Comparison of ENCODE assay signal across 8 cellular contexts in the genomic region with DNA sequence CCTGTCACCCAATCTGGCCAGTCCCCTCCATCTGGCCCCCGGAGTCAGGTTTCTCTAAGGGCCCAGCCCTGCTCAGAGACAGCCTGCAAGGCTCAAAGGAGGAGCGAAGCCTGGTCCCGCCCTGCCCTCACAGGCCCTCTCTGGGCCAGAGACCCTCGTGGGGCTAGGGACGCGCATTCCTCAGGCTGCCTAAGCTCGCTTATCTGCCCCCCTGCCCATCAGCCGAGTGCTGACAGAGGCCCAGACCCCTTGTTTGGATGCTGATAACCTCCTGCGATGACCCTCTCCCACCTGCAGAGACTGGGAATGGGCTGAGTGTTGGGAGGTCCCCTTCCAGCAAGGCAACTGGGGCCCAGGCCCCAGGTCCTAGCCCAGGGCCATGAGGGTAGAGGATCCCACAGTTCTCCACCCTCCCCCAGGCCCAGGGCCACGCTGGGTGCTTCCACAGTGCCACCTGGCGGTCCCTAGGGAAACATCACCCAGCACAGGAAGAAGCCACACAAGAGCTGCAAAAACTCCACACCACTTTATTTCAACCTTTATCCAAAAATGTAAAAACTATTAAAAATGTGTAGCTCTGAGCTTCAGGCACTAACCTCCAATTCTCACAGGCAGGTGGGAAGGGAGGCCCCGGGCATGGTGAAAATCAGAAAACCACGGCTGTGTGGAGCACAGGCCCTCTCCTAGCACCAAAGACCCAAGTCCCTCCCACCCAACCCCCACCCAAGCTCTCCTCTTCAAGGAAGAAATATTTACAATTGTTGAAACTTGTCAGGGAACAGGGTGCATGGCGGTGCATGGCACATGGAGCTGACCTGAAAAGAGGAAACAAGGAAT. TPM values are rescaled to one million over a fixed set of nuclear protein-coding genes. Genes with fewer than 3 reads are reported as not detected.
DNase-seq lines count a peak whose midpoint lies in the region; ATAC-seq and TF ChIP-seq lines count a peak whose summit lies in the region.

No MANE protein-coding gene starts in this region.

- H3K36me3 Mint-ChIP-seq in activated T-cell treated with anti-CD3 and anti-CD28 coated beads, Interleukin-2, amount 50 U/mL, for 72 hours (ENCODE audit: insufficient read depth in 2 of 2), result peaks cover 6 to 9% of the 10 kb centered on the region in 2 donors

- H3K27me3 ChIP-seq in HL-60 (ENCODE audit: insufficient read depth, poor library complexity, severe bottlenecking) (peaks cover 6% of the 10 kb centered on the region), PC-9 (ENCODE audit: insufficient read depth, low read depth) (no peaks in the 10 kb centered on the region), osteoblast (ENCODE audit: insufficient read depth, low read length) (peaks cover 11% of the 10 kb centered on the region), thyroid gland (peaks cover 11% of the 10 kb centered on the region)

- peaks cover 11% of the 10 kb centered on the region; the same call in 1 of the 2 replicates for H3K4me1 ChIP-seq in PC-9 (replicated peaks; ENCODE audit: insufficient read depth)
- peaks cover 30% of the 10 kb centered on the region for H3K4me1 ChIP-seq in osteoblast (ENCODE audit: insufficient read depth, low read length)
- H3K4me1 ChIP-seq in thyroid gland, result peaks cover 23 to 35% of the 10 kb centered on the region in 2 donors

- TF ChIP-seq CTCF in HL-60 (IDR thresholded peaks at IDR 0.05; ENCODE audit: insufficient read depth, low read length) (peak; percentile 77), PC-9 (conservative IDR thresholded peaks at IDR 0.05) (peak; percentile 89), fibroblast of the aortic adventitia (IDR thresholded peaks at IDR 0.05; ENCODE audit: insufficient read depth, low read length) (peak; percentile 94), osteoblast (IDR thresholded peaks at IDR 0.05; ENCODE audit: extremely low read depth, low read depth, low read length) (peak; percentile 88), thyroid gland (IDR thresholded peaks at IDR 0.05) (peak; percentile 76 to 97 (median 78))

- peaks cover 3% of the 10 kb centered on the region; the same call in 1 of the 2 replicates for H4K20me1 ChIP-seq in PC-9 (ENCODE audit: insufficient read depth)
- peaks cover 27% of the 10 kb centered on the region for H4K20me1 ChIP-seq in osteoblast (ENCODE audit: insufficient read depth, low read length)

- DNase-seq in DMS114 treated with DMSO at 0.1 percent for 48 hours (lab: John Stamatoyannopoulos, UW; ENCODE audit: unreplicated experiment) (peak; percentile 62), HL-60 (ENCODE audit: low read depth in 1 of 2, low spot score in 1 of 2) (peak; percentile 48 to 73), PC-9 (peak in 1 of 2 experiments; percentile 62), fibroblast of the aortic adventitia (ENCODE audit: low read depth) (peak; percentile 63), osteoblast (ENCODE audit: insufficient read length, low spot score, missing footprints) (peak; percentile 99), thyroid gland (peak; percentile 58 to 63)
- DNase-seq in activated T-cell treated with anti-CD3 and anti-CD28 coated beads, Interleukin-2, amount 50 U/mL, for 72 hours, result peak; percentile 77 to 81

- H3K27me3 Mint-ChIP-seq in activated T-cell treated with anti-CD3 and anti-CD28 coated beads, Interleukin-2, amount 50 U/mL, for 72 hours (ENCODE audit: low read depth), result peaks cover 30% of the 10 kb centered on the region

- H3K79me2 ChIP-seq in PC-9 (ENCODE audit: low read depth) (peaks cover 10% of the 10 kb centered on the region; the same call in 1 of the 2 replicates), osteoblast (ENCODE audit: insufficient read depth, low read length) (peaks cover 14% of the 10 kb centered on the region)

- H3K36me3 ChIP-seq in PC-9 (ENCODE audit: low read depth) (no peaks in the 10 kb centered on the region), osteoblast (ENCODE audit: insufficient read depth, low read length) (peaks cover 22% of the 10 kb centered on the region), thyroid gland (peaks cover 6 to 11% of the 10 kb centered on the region in 2 donors)

- H3K4me1 Mint-ChIP-seq in activated T-cell treated with anti-CD3 and anti-CD28 coated beads, Interleukin-2, amount 50 U/mL, for 72 hours (ENCODE audit: low read depth), result peaks cover 63% of the 10 kb centered on the region

- H3K9me3 ChIP-seq in PC-9 (ENCODE audit: insufficient read depth, low read depth) (no peaks in the 10 kb centered on the region), osteoblast (ENCODE audit: low read depth, low read length) (no peaks in the 10 kb centered on the region), thyroid gland (no peaks in the 10 kb centered on the region)

- H3K4me3 ChIP-seq in HL-60 (replicated peaks; ENCODE audit: insufficient read depth, low read length), result peak overlapping the region; percentile 95
- H3K4me3 ChIP-seq in PC-9, result no peak overlapping the region
- no peak overlapping the region for H3K4me3 ChIP-seq in fibroblast of the aortic adventitia (ENCODE audit: low read depth, low read length)
- H3K4me3 ChIP-seq in osteoblast (ENCODE audit: insufficient read depth, low read length), result no peak overlapping the region
- no peak overlapping the region for H3K4me3 ChIP-seq in thyroid gland (replicated peaks in 1 of 3)

- H3F3A ChIP-seq in PC-9 (ENCODE audit: insufficient read depth, low read depth), result peaks cover 15% of the 10 kb centered on the region

- no peak overlapping the region for H3K27ac ChIP-seq in HL-60 (replicated peaks)
- no peak overlapping the region for H3K27ac ChIP-seq in PC-9
- H3K27ac ChIP-seq in osteoblast (ENCODE audit: low read depth, low read length), result no peak overlapping the region
- H3K27ac ChIP-seq in thyroid gland, result no peak overlapping the region

- 48 to 59% methylated on average over 11 to 13 of the region's 14 CpGs for WGBS in thyroid gland, 2 donors

- no peaks in the 10 kb centered on the region for H3K9me3 Mint-ChIP-seq in activated T-cell treated with anti-CD3 and anti-CD28 coated beads, Interleukin-2, amount 50 U/mL, for 72 hours

- no peaks in the 10 kb centered on the region for H3K9me2 ChIP-seq in PC-9 (ENCODE audit: insufficient read depth)

- H3K27ac Mint-ChIP-seq in activated T-cell treated with anti-CD3 and anti-CD28 coated beads, Interleukin-2, amount 50 U/mL, for 72 hours, result no peak overlapping the region

- intact Hi-C loops in PC-9 (cut with micrococcal nuclease; ENCODE audit: unreplicated experiment), result loop anchor here (1.0 to 10.0 kb wide), 3 partner anchors 179 to 566 kb away; no protein-coding TSS in a partner anchor
- intact Hi-C loops in thyroid gland (cut with DNase I), result no loop called here

- no TSS peak for BruUV-seq in PC-9 (replicated peaks; lab: Mats Ljungman, UMichigan)

- CTCF ChIA-PET in PC-9 (lab: Charles Lee), result interaction anchor here (0.5 to 1.5 kb wide), 6 partner anchors 177 to 567 kb away, joined by 3 to 19 read pairs (median 6); no protein-coding TSS in a partner anchor

- TF ChIP-seq POLR2A in thyroid gland (IDR thresholded peaks at IDR 0.05), result no peak

- POLR2A ChIA-PET in PC-9 (lab: Charles Lee; ENCODE audit: unreplicated experiment), result interaction anchor here (0.6 kb wide), 2 partner anchors 66 to 181 kb away, joined by 3 to 4 read pairs; no protein-coding TSS in a partner anchor

- H3K4me3 Mint-ChIP-seq in activated T-cell treated with anti-CD3 and anti-CD28 coated beads, Interleukin-2, amount 50 U/mL, for 72 hours, result peak overlapping the region; percentile 99 to 100

- H2AFZ ChIP-seq in PC-9 (no peak overlapping the region), osteoblast (ENCODE audit: low read length) (no peak overlapping the region)

- ATAC-seq in activated T-cell treated with anti-CD3 and anti-CD28 coated beads, Interleukin-2, amount 50 U/mL, for 72 hours (replicated peaks in 1 of 2), result peak; percentile 53 to 60
- ATAC-seq in HG03442 (IDR thresholded peaks at IDR 0.05; ENCODE audit: unreplicated experiment), result no peak

- H3K4me2 ChIP-seq in PC-9 (no peak overlapping the region), osteoblast (ENCODE audit: insufficient read depth, low read length) (no peak overlapping the region)

RNA-seq across cellular contexts. Expression of a gene that starts 2.2 kb away (rescaled TPM):
- total RNA-seq in PC-9 (2021) (36.1 and 43.6 TPM in 2 replicates), fibroblast of the aortic adventitia (ENCODE audit: low replicate concordance) (54.4 and 70.9 TPM in 2 replicates), osteoblast (47.7 and 64.8 TPM in 2 replicates), thyroid gland (10 to 100 TPM in 3 of 4 donors, 1 to 10 TPM in 1; 9.0 to 27.3 (median 20.7) TPM)
- 100 to 1,000 TPM in 1 of 2 donors, 10 to 100 TPM in 1; 94.5 to 113 TPM for total RNA-seq in activated T-cell treated with anti-CD3 and anti-CD28 coated beads, Interleukin-2, amount 50 U/mL, for 72 hours

RNA-seq across cellular contexts. Expression of a gene that starts 5.1 kb away (rescaled TPM):
- total RNA-seq in PC-9 (2021) (not detected in 2 replicates), fibroblast of the aortic adventitia (ENCODE audit: low replicate concordance) (not detected in 2 replicates), osteoblast (not detected in 2 replicates), thyroid gland (not detected)
- under 1 TPM; 0.43 to 0.49 TPM for total RNA-seq in activated T-cell treated with anti-CD3 and anti-CD28 coated beads, Interleukin-2, amount 50 U/mL, for 72 hours

RNA-seq across cellular contexts. Expression of a gene that starts 37.2 kb away (rescaled TPM):
- total RNA-seq in PC-9 (2021) (79.8 and 82.0 TPM in 2 replicates), fibroblast of the aortic adventitia (ENCODE audit: low replicate concordance) (93.7 and 165 TPM in 2 replicates), osteoblast (115 and 121 TPM in 2 replicates), thyroid gland (100 to 1,000 TPM; 114 to 205 (median 157) TPM)
- 100 to 1,000 TPM; 165 to 170 TPM for total RNA-seq in activated T-cell treated with anti-CD3 and anti-CD28 coated beads, Interleukin-2, amount 50 U/mL, for 72 hours
